Comparison of ENCODE assay signal across 8 cellular contexts in the genomic region with DNA sequence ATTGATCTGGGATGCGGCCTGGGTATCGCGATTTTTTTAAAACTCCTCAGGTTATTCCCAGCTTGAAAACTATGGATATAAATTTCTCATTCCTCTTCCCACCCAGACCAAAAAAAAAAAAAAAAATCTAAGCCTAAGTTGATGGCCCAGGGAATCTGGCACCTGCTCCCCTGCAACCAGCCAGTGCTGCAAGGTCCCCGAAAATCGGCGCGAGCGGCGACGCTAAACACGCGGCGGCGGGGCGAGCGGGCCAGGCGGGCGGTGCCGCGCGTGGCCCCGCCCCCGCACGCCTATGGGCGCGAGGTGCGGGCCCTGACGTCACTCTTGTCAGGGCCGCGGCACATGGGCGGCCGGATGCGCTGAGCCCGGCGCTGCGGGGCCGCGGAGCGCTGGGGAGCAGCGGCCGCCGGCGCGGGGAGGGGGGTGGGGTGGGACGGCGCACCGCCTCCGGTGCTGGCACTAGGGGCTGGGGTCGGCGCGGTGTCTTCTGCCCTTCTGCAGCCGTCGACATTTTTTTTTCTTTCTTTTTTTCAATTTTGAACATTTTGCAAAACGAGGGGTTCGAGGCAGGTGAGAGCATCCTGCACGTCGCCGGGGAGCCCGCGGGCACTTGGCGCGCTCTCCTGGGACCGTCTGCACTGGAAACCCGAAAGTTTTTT. TPM values are rescaled to one million over a fixed set of nuclear protein-coding genes. Genes with fewer than 3 reads are reported as not detected.
A peak's percentile ranks its signal among the peaks of the same experiment; 100 is the strongest.
DNase-seq lines count a peak whose midpoint lies in the region; ATAC-seq, FAIRE-seq and TF ChIP-seq lines count a peak whose summit lies in the region.

A gene with protein sequence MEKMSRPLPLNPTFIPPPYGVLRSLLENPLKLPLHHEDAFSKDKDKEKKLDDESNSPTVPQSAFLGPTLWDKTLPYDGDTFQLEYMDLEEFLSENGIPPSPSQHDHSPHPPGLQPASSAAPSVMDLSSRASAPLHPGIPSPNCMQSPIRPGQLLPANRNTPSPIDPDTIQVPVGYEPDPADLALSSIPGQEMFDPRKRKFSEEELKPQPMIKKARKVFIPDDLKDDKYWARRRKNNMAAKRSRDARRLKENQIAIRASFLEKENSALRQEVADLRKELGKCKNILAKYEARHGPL (plus strand): TSS at position 321 of the 659 bp plus-strand sequence. CDS start 525 bp downstream, outside the sequence.

- peaks cover 16% of the 10 kb centered on the region for H3K27me3 ChIP-seq in CD8-positive, alpha-beta T cell (ENCODE audit: insufficient read depth, low read length)
- H3K27me3 ChIP-seq in Peyer's patch (no peaks in the 10 kb centered on the region), gastroesophageal sphincter (no peaks in the 10 kb centered on the region), neural progenitor cell (peaks cover 91% of the 10 kb centered on the region)

- no peaks in the 10 kb centered on the region for H3K36me3 Mint-ChIP-seq in CD8-positive, alpha-beta T cell
- no peaks in the 10 kb centered on the region for H3K36me3 Mint-ChIP-seq in neural progenitor cell

- peaks cover 21% of the 10 kb centered on the region for H3K4me1 ChIP-seq in CD8-positive, alpha-beta T cell (ENCODE audit: insufficient read depth, low read length)
- H3K4me1 ChIP-seq in Peyer's patch, result peaks cover 0 to 19% (median 0%) of the 10 kb centered on the region in 4 donors
- H3K4me1 ChIP-seq in gastroesophageal sphincter, result peaks cover 0 to 32% (median 5%) of the 10 kb centered on the region in 3 donors
- peaks cover 28% of the 10 kb centered on the region for H3K4me1 ChIP-seq in neural progenitor cell

- CTCF ChIA-PET in CD8-positive, alpha-beta T cell (lab: Charles Lee), result interaction anchor here (1.1 kb wide), 1 partner anchor 16 kb away, joined by 3 read pairs; no protein-coding TSS in a partner anchor

- no peak within 1 kb of the TSS for H3K27ac ChIP-seq in CD8-positive, alpha-beta T cell (ENCODE audit: low read depth, low read length)
- H3K27ac ChIP-seq in Peyer's patch (peak within 1 kb of the TSS; percentile 38 to 80 (median 58)), gastroesophageal sphincter (peak within 1 kb of the TSS; percentile 95 to 97 (median 96)), neural progenitor cell (no peak within 1 kb of the TSS)

- peak within 1 kb of the TSS; percentile 88 for H3K4me2 ChIP-seq in neural progenitor cell

- TF ChIP-seq POLR2A in Peyer's patch (IDR thresholded peaks at IDR 0.05) (no peak), gastroesophageal sphincter (IDR thresholded peaks at IDR 0.05) (peak; percentile 71 to 80)

- H3K4me3 ChIP-seq in CD8-positive, alpha-beta T cell (ENCODE audit: low read depth, low read length), result peak within 1 kb of the TSS; percentile 26
- H3K4me3 ChIP-seq in Peyer's patch (peak within 1 kb of the TSS; percentile 36 to 67 (median 54)), gastroesophageal sphincter (peak within 1 kb of the TSS; percentile 78 to 90), neural progenitor cell (peak within 1 kb of the TSS; percentile 53)

- H3K27ac Mint-ChIP-seq in CD8-positive, alpha-beta T cell, result no peak within 1 kb of the TSS
- H3K27ac Mint-ChIP-seq in neural progenitor cell, result no peak within 1 kb of the TSS
- no peak within 1 kb of the TSS for H3K27ac Mint-ChIP-seq in stimulated activated naive CD8-positive, alpha-beta T cell treated with anti-CD3 and anti-CD28 coated beads, Interleukin-15, amount 100 ng/mL, for 72 hours

- TF ChIP-seq EP300 in gastroesophageal sphincter (IDR thresholded peaks at IDR 0.05), result no peak

- H3K9ac ChIP-seq in neural progenitor cell, result no peak within 1 kb of the TSS

- H3F3A ChIP-seq in neural progenitor cell (ENCODE audit: low read depth), result peaks cover 16% of the 10 kb centered on the region

- no peaks in the 10 kb centered on the region for H3K79me2 ChIP-seq in neural progenitor cell (ENCODE audit: low read depth)

- H3K9me3 ChIP-seq in CD8-positive, alpha-beta T cell (ENCODE audit: low read length), result no peaks in the 10 kb centered on the region
- no peaks in the 10 kb centered on the region for H3K9me3 ChIP-seq in Peyer's patch
- no peaks in the 10 kb centered on the region for H3K9me3 ChIP-seq in gastroesophageal sphincter
- H3K9me3 ChIP-seq in neural progenitor cell (ENCODE audit: low read depth), result no peaks in the 10 kb centered on the region

- peak; percentile 91 for FAIRE-seq in HTR-8/SVneo (lab: Jason Lieb, UNC)

- peak within 1 kb of the TSS; percentile 78 for H3K4me3 Mint-ChIP-seq in CD8-positive, alpha-beta T cell
- H3K4me3 Mint-ChIP-seq in neural progenitor cell, result peak within 1 kb of the TSS; percentile 81
- H3K4me3 Mint-ChIP-seq in stimulated activated naive CD8-positive, alpha-beta T cell treated with anti-CD3 and anti-CD28 coated beads, Interleukin-15, amount 100 ng/mL, for 72 hours, result peak within 1 kb of the TSS; percentile 76 to 77

- 0 to 1% methylated on average over 14 of the region's 64 CpGs for WGBS in gastroesophageal sphincter (ENCODE audit: low coverage in 1 of 2), 2 donors

- intact Hi-C loops in CD8-positive, alpha-beta T cell (cut with DNase I, micrococcal nuclease), result loop anchor here (1.0 to 10.0 kb wide), 5 partner anchors 26 to 296 kb away; a partner anchor contains a TSS

- peak; percentile 93 for ATAC-seq in CD8-positive, alpha-beta T cell
- ATAC-seq in GM21367 (IDR thresholded peaks at IDR 0.05; ENCODE audit: unreplicated experiment) (peak; percentile 97), gastroesophageal sphincter (peak; percentile 96)
- peak; percentile 92 for ATAC-seq in stimulated activated naive CD8-positive, alpha-beta T cell treated with anti-CD3 and anti-CD28 coated beads, Interleukin-15, amount 100 ng/mL, for 72 hours

- peak; percentile 44 to 79 (median 63) for DNase-seq in CD8-positive, alpha-beta T cell
- DNase-seq in HTR-8/SVneo (ENCODE audit: insufficient read length, low spot score) (peak; percentile 62), Peyer's patch (peak; percentile 51 to 88 (median 88)), neural progenitor cell (ENCODE audit: low spot score) (peak; percentile 94)
- DNase-seq in activated naive CD4-positive, alpha-beta T cell treated with Interleukin-2 at 50 U/mL for 16 hours, result peak; percentile 83
- DNase-seq in stimulated activated naive CD8-positive, alpha-beta T cell treated with anti-CD3 and anti-CD28 coated beads, Interleukin-15, amount 100 ng/mL, for 72 hours, result peak; percentile 67 to 75

- peaks cover 24% of the 10 kb centered on the region for H3K4me1 Mint-ChIP-seq in CD8-positive, alpha-beta T cell (ENCODE audit: low read depth)
- peaks cover 10% of the 10 kb centered on the region for H3K4me1 Mint-ChIP-seq in neural progenitor cell
- H3K4me1 Mint-ChIP-seq in stimulated activated naive CD8-positive, alpha-beta T cell treated with anti-CD3 and anti-CD28 coated beads, Interleukin-15, amount 100 ng/mL, for 72 hours, result peaks cover 21% of the 10 kb centered on the region

- H3K36me3 ChIP-seq in CD8-positive, alpha-beta T cell (ENCODE audit: insufficient read depth, low read length), result no peaks in the 10 kb centered on the region
- H3K36me3 ChIP-seq in Peyer's patch (no peaks in the 10 kb centered on the region), gastroesophageal sphincter (no peaks in the 10 kb centered on the region), neural progenitor cell (no peaks in the 10 kb centered on the region)

- TF ChIP-seq CTCF in CD8-positive, alpha-beta T cell (IDR thresholded peaks at IDR 0.05), result no peak
- TF ChIP-seq CTCF in Peyer's patch (IDR thresholded peaks at IDR 0.05) (peak in 1 of 6 experiments; percentile 4), gastroesophageal sphincter (IDR thresholded peaks at IDR 0.05) (no peak), neural progenitor cell (IDR thresholded peaks at IDR 0.05) (no peak)

- peak within 1 kb of the TSS; percentile 36 for H2AFZ ChIP-seq in neural progenitor cell (replicated peaks)

- peaks cover 57% of the 10 kb centered on the region for H3K27me3 Mint-ChIP-seq in CD8-positive, alpha-beta T cell (ENCODE audit: low read depth)
- H3K27me3 Mint-ChIP-seq in neural progenitor cell (ENCODE audit: insufficient read depth, low read depth), result peaks cover 45% of the 10 kb centered on the region
- peaks cover 95% of the 10 kb centered on the region for H3K27me3 Mint-ChIP-seq in stimulated activated naive CD8-positive, alpha-beta T cell treated with anti-CD3 and anti-CD28 coated beads, Interleukin-15, amount 100 ng/mL, for 72 hours

- POLR2A ChIA-PET in CD8-positive, alpha-beta T cell (lab: Charles Lee), result interaction anchor here (0.7 to 2.7 kb wide), 2 partner anchors 27 to 312 kb away, joined by 3 to 18 read pairs; no protein-coding TSS in a partner anchor

- H3K9me3 Mint-ChIP-seq in CD8-positive, alpha-beta T cell, result peaks cover 4% of the 10 kb centered on the region
- H3K9me3 Mint-ChIP-seq in neural progenitor cell, result no peaks in the 10 kb centered on the region
- H3K9me3 Mint-ChIP-seq in stimulated activated naive CD8-positive, alpha-beta T cell treated with anti-CD3 and anti-CD28 coated beads, Interleukin-15, amount 100 ng/mL, for 72 hours, result no peaks in the 10 kb centered on the region

- H4K20me1 ChIP-seq in neural progenitor cell (ENCODE audit: low read depth), result peaks cover 6% of the 10 kb centered on the region

RNA-seq across cellular contexts. Expression of the gene that starts here (rescaled TPM):
- under 1 TPM; 0.42 to 0.62 TPM for total RNA-seq in CD8-positive, alpha-beta T cell
- total RNA-seq in Peyer's patch (10 to 100 TPM in 1 of 4 donors, 1 to 10 TPM in 3; 2.5 to 10.0 (median 5.4) TPM), gastroesophageal sphincter (100 to 1,000 TPM in 3 of 4 donors, 10 to 100 TPM in 1; 59.4 to 186 (median 126) TPM), neural progenitor cell (ENCODE audit: low replicate concordance) (0.06 and 0.11 TPM in 2 replicates)

Comparison
In these comparisons a context has a peak if more than half of its experiments do, and no peak if none do; other contexts are left out.
1. RNA of the gene that starts here (total RNA-seq): 59.4 to 186 TPM in gastroesophageal sphincter; 2.5 to 10.0 TPM in Peyer's patch, 0.42 to 0.62 TPM in CD8-positive, alpha-beta T cell and 0.06 to 0.11 TPM in neural progenitor cell; every median in the first group is over 4 times any median in the second.
2. Peak in DNase-seq, ATAC-seq and H3K4me3 ChIP-seq in CD8-positive, alpha-beta T cell; RNA of the gene not detected or under 1 TPM.
3. Peak in DNase-seq, H3K4me3 ChIP-seq and H3K4me2 ChIP-seq in neural progenitor cell; RNA of the gene not detected or under 1 TPM.
4. H3K27ac ChIP-seq: peak in Peyer's patch (4 of 4) and gastroesophageal sphincter (4 of 4); none in CD8-positive, alpha-beta T cell (single experiment) and neural progenitor cell (single experiment).
5. H3K4me3 ChIP-seq: peak in every context shown above with its lines; median percentile 84 in gastroesophageal sphincter; 54 in Peyer's patch; 53 in neural progenitor cell; 26 in CD8-positive, alpha-beta T cell.
6. POLR2A ChIP-seq: peak in gastroesophageal sphincter (2 of 2); none in Peyer's patch (0 of 2).
7. Peak in every context shown above with its lines, with median percentiles within 50 percentile points of each other: ATAC-seq, DNase-seq and H3K4me3 Mint-ChIP-seq.